Comparison of ENCODE assay signal across 19 cellular contexts in genomic region chr3:156389151-156389760, GRCh38.
DNase-seq lines count a peak whose midpoint lies in the region; ATAC-seq and TF ChIP-seq lines count a peak whose summit lies in the region.
"Had no signal": no experiment of that assay in that cellular context is flagged by ENCODE, and none has a peak within 500 bp of the region (broad histone marks: within the 10 kb centered on the region; RNA-seq: fewer than 3 reads in every experiment).

No MANE protein-coding gene starts in this region.

- 65% methylated on average over 4 of the region's 4 CpGs for WGBS in right cardiac atrium

- H3K27me3 ChIP-seq in ascending aorta (no peaks in the 10 kb centered on the region), right cardiac atrium (ENCODE audit: control insufficient read depth, insufficient read depth) (no peaks in the 10 kb centered on the region)
- H3K27me3 ChIP-seq: ovary had no signal

- DNase-seq in DMS79 (lab: John Stamatoyannopoulos, UW), result peak; percentile 36
- no peak for DNase-seq in ascending aorta (ENCODE audit: low spot score in 2 of 2)
- peak in 2 of 3 donors; percentile 23 to 46 for DNase-seq in right cardiac atrium
- DNase-seq: activated CD4-positive, alpha-beta T cell treated with anti-CD3 and anti-CD28 coated beads, Interleukin-2, amount 50 U/mL, for 48 hours; activated naive CD4-positive, alpha-beta T cell treated with anti-CD3 and anti-CD28 coated beads, Interleukin-2, amount 10 ng/mL, durations not matched to agents 7 days and 5 days; AML-193; Calu3; naive thymus-derived CD4-positive, alpha-beta T cell; NCI-H1436 treated with DMSO at 0.1 percent for 48 hours; NK-92 treated with Interleukin-12 subunit alpha and Interleukin-12 subunit beta, amount 100 ng/mL, for 24 hours; ovary; stimulated activated CD4-positive, alpha-beta T cell treated with anti-CD3 and anti-CD28 coated beads, Interleukin-4, amount 100 ng/mL, for 1 hour; T-cell had no signal

- H3K4me3 ChIP-seq in ascending aorta, result no peak overlapping the region
- no peak overlapping the region for H3K4me3 ChIP-seq in right cardiac atrium (ENCODE audit: low read length)
- H3K4me3 ChIP-seq: HAP-1, lung, ovary had no signal

- TF ChIP-seq CTCF in ascending aorta (IDR thresholded peaks at IDR 0.05), result no peak

- H3K9me3 ChIP-seq in ascending aorta, result no peaks in the 10 kb centered on the region
- no peaks in the 10 kb centered on the region for H3K9me3 ChIP-seq in right cardiac atrium (ENCODE audit: control insufficient read depth, low read length)
- H3K9me3 ChIP-seq: HAP-1, ovary had no signal

- ATAC-seq in HG02885 (IDR thresholded peaks at IDR 0.05; ENCODE audit: poor library complexity, unreplicated experiment), result peak; percentile 8
- ATAC-seq in right cardiac atrium, result no peak
- ATAC-seq in HG03095 (IDR thresholded peaks at IDR 0.05; ENCODE audit: unreplicated experiment), result no peak
- ATAC-seq in GM21360 (IDR thresholded peaks at IDR 0.05; ENCODE audit: unreplicated experiment), result no peak
- ATAC-seq in GM19452 (IDR thresholded peaks at IDR 0.05; ENCODE audit: unreplicated experiment), result no peak
- ATAC-seq: naive thymus-derived CD4-positive, alpha-beta T cell; T-cell had no signal

- no peaks in the 10 kb centered on the region for H3K36me3 ChIP-seq in ascending aorta
- H3K36me3 ChIP-seq: HAP-1, ovary had no signal

- peak overlapping the region; percentile 23 to 53 for H3K27ac ChIP-seq in ascending aorta
- no peak overlapping the region for H3K27ac ChIP-seq in right cardiac atrium (ENCODE audit: low read length)
- H3K27ac ChIP-seq: ovary had no signal

- H3K4me1 ChIP-seq in ascending aorta (peaks cover 0 to 13% of the 10 kb centered on the region in 2 donors), right cardiac atrium (ENCODE audit: control insufficient read depth, insufficient read depth, low read length) (no peaks in the 10 kb centered on the region)
- H3K4me1 ChIP-seq: HAP-1 had no signal

- intact Hi-C loops in ascending aorta (cut with DNase I), result no loop called here
- intact Hi-C loops in right cardiac atrium (cut with DNase I), result no loop called here

Comparison
In these comparisons a context has a peak if more than half of its experiments do, and no peak if none do; other contexts are left out.
1. DNase-seq: peak in DMS79 (single experiment) and right cardiac atrium (2 of 3); none in ascending aorta (0 of 2).